In genomic region chr20:58891076-58891685, GRCh38 we compare ENCODE assay signal across 1 cellular context.
TF ChIP-seq lines count a peak whose summit lies in the region.

No MANE protein-coding gene starts in this region.

TF ChIP-seq in K562, 482 proteins besides CTCF, POLR2A, EP300 and RAD21 (continued from another document and continues in another):
- TF ChIP-seq RNF219 (CRISPR knock-in tag; IDR thresholded peaks at IDR 0.05): no peak
- peak; percentile 44; the same call in 1 of the 2 replicates for TF ChIP-seq RB1 (IDR thresholded peaks at IDR 0.05; ENCODE audit: low read depth)
- TF ChIP-seq POLR3A (IDR thresholded peaks at IDR 0.05; ENCODE audit: borderline replicate concordance, extremely low read depth, insufficient read depth, insufficient read length): no peak
- no peak for TF ChIP-seq RFX5 (IDR thresholded peaks at IDR 0.05; ENCODE audit: low read depth, low read length)
- TF ChIP-seq RBFOX2 (IDR thresholded peaks at IDR 0.05; ENCODE audit: low read depth, low read length): peak; percentile 57; the same call in 1 of the 2 replicates
- no peak for TF ChIP-seq ETS1 (conservative IDR thresholded peaks at IDR 0.05; ENCODE audit: control insufficient read depth, low read depth, low read length)
- no peak for TF ChIP-seq MTA2 (IDR thresholded peaks at IDR 0.05; ENCODE audit: low read depth)
- TF ChIP-seq FOXO4 (CRISPR knock-in tag; IDR thresholded peaks at IDR 0.05): no peak
- TF ChIP-seq LCOR (CRISPR knock-in tag; IDR thresholded peaks at IDR 0.05): no peak
- TF ChIP-seq VEZF1 (CRISPR knock-in tag; IDR thresholded peaks at IDR 0.05): peak; percentile 99
- TF ChIP-seq CREBBP (IDR thresholded peaks at IDR 0.05; ENCODE audit: low read depth, low read length): no peak
- no peak for TF ChIP-seq ZBTB43 (CRISPR knock-in tag; IDR thresholded peaks at IDR 0.05)
- no peak for TF ChIP-seq BRF2 (IDR thresholded peaks at IDR 0.05; ENCODE audit: borderline replicate concordance, insufficient read depth, insufficient read length)
- TF ChIP-seq ZNF766 (CRISPR knock-in tag; conservative IDR thresholded peaks at IDR 0.05): no peak
- no peak for TF ChIP-seq FUS (optimal IDR thresholded peaks at IDR 0.05; ENCODE audit: low read depth, low read length)
- TF ChIP-seq ZNF347 (CRISPR knock-in tag; IDR thresholded peaks at IDR 0.05; ENCODE audit: low read depth): no peak
- TF ChIP-seq GTF2A2 (tag; IDR thresholded peaks at IDR 0.05): no peak
- TF ChIP-seq RCOR1 (IDR thresholded peaks at IDR 0.05; ENCODE audit: borderline replicate concordance in 1 of 2, low read depth in 2 of 2, low read length in 2 of 2): no peak
- no peak for TF ChIP-seq ZNF76 (CRISPR knock-in tag; IDR thresholded peaks at IDR 0.05; ENCODE audit: borderline replicate concordance)
- peak; percentile 62 to 64; a peak in 2 of 4 replicates for TF ChIP-seq NONO (IDR thresholded peaks at IDR 0.05; ENCODE audit: low read depth in 2 of 2, low read length in 1 of 2)
- TF ChIP-seq HIVEP1 (CRISPR knock-in tag; IDR thresholded peaks at IDR 0.05): no peak
- no peak for TF ChIP-seq ZNF12 (CRISPR knock-in tag; IDR thresholded peaks at IDR 0.05)
- TF ChIP-seq KDM5B (IDR thresholded peaks at IDR 0.05; ENCODE audit: insufficient replicate concordance, low read depth, low read length): peak; percentile 62
- no peak for TF ChIP-seq AFF4 (CRISPR knock-in tag; IDR thresholded peaks at IDR 0.05)
- TF ChIP-seq ZNF707 (CRISPR knock-in tag; conservative IDR thresholded peaks at IDR 0.05): no peak
- no peak for TF ChIP-seq HNRNPUL1 (IDR thresholded peaks at IDR 0.05; ENCODE audit: low read length)
- TF ChIP-seq FOSL1 (tag; conservative IDR thresholded peaks at IDR 0.05): no peak
- TF ChIP-seq PTTG1 (tag; IDR thresholded peaks at IDR 0.05; ENCODE audit: low read depth): no peak
- no peak for TF ChIP-seq CHD2 (IDR thresholded peaks at IDR 0.05; ENCODE audit: low read depth, low read length)
- no peak for TF ChIP-seq KLF16 (IDR thresholded peaks at IDR 0.05)
- no peak for TF ChIP-seq MXD1 (CRISPR knock-in tag; IDR thresholded peaks at IDR 0.05; ENCODE audit: borderline replicate concordance, poor library complexity, severe bottlenecking)
- TF ChIP-seq MBD1 (CRISPR knock-in tag; IDR thresholded peaks at IDR 0.05): no peak
- TF ChIP-seq CLOCK (CRISPR knock-in tag; IDR thresholded peaks at IDR 0.05; ENCODE audit: borderline replicate concordance): no peak
- no peak for TF ChIP-seq ZBTB34 (CRISPR knock-in tag; IDR thresholded peaks at IDR 0.05)
- no peak for TF ChIP-seq ZNF584 (CRISPR knock-in tag; IDR thresholded peaks at IDR 0.05; ENCODE audit: low read depth)
- TF ChIP-seq SMAD4 (CRISPR knock-in tag; conservative IDR thresholded peaks at IDR 0.05): peak; percentile 56; the same call in 1 of the 2 replicates
- no peak for TF ChIP-seq ZNF217 (CRISPR knock-in tag; IDR thresholded peaks at IDR 0.05)
- peak; percentile 8 to 99; a peak in 2 of 4 replicates for TF ChIP-seq MAZ (CRISPR knock-in tag; conservative IDR thresholded peaks at IDR 0.05 in 1 of 2, IDR thresholded peaks at IDR 0.05 in 1 of 2)
- no peak for TF ChIP-seq ERF (CRISPR knock-in tag; IDR thresholded peaks at IDR 0.05)
- TF ChIP-seq TSC22D4 (tag; IDR thresholded peaks at IDR 0.05): no peak
